ENCODE assay signal across 9 cellular contexts in the genomic region with DNA sequence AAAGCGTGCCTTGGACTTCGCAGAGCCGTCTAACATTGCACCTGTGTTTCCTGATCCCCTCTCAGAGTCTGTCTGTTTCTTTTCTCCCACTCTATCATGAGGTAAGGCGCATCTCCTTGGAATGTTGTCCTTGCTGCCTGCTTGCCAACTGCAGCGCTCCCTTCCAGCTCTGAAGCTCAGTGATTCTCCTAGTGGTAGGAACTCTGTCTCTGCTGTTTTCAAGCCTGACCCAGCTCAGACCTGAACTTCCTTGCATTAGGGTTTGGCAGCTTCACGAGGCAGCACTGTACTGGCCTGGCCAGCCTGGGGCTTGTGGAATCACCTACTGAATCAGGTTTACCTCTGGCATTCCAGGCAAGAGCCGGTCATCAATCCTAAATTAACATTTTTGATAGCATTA.
A peak's percentile ranks its signal among the peaks of the same experiment; 100 is the strongest.
DNase-seq lines count a peak whose midpoint lies in the region; ATAC-seq and TF ChIP-seq lines count a peak whose summit lies in the region.
"Had no signal": no experiment of that assay in that cellular context is flagged by ENCODE, and none has a peak within 500 bp of the region (broad histone marks: within the 10 kb centered on the region; RNA-seq: fewer than 3 reads in every experiment).

No MANE protein-coding gene starts in this region.

- H2BK12ac ChIP-seq in neuronal stem cell (ENCODE audit: low read length), result no peak overlapping the region

- no peak overlapping the region for H2BK5ac ChIP-seq in neuronal stem cell (ENCODE audit: low read length)

- no peak for TF ChIP-seq EP300 in esophagus muscularis mucosa (IDR thresholded peaks at IDR 0.05)

- H3K27me3 ChIP-seq in esophagus muscularis mucosa (no peaks in the 10 kb centered on the region), neuronal stem cell (ENCODE audit: control insufficient read depth in 3 of 3, insufficient read depth in 3 of 3, low read depth in 1 of 3, low read length in 3 of 3) (no peaks in the 10 kb centered on the region)

- TF ChIP-seq POLR2A in esophagus muscularis mucosa (IDR thresholded peaks at IDR 0.05; ENCODE audit: low read depth), result no peak

- H3K9ac ChIP-seq in neuronal stem cell (ENCODE audit: low read depth, low read length, poor library complexity), result no peak overlapping the region

- H3K4me3 ChIP-seq in esophagus muscularis mucosa, result no peak overlapping the region
- no peak overlapping the region for H3K4me3 ChIP-seq in neuronal stem cell (ENCODE audit: low read length in 2 of 2)
- H3K4me3 ChIP-seq: dorsolateral prefrontal cortex had no signal

- no peak overlapping the region for H3K23ac ChIP-seq in neuronal stem cell (ENCODE audit: low read depth, low read length, poor library complexity)

- intact Hi-C loops in esophagus muscularis mucosa (cut with DNase I), result loop anchor here (10.0 kb wide), 1 partner anchor 319 kb away; no protein-coding TSS in a partner anchor

- H3K14ac ChIP-seq in neuronal stem cell (ENCODE audit: low read length), result no peak overlapping the region

- in situ Hi-C loops in Caki2 (cut with HindIII; ENCODE audit: low pct_unique_long_range_greater_than_20kb, low sequenced_read_pairs), result no loop called here

- H2BK15ac ChIP-seq in neuronal stem cell (ENCODE audit: low read length), result no peak overlapping the region

- no peak overlapping the region for H2AFZ ChIP-seq in neuronal stem cell (ENCODE audit: low read length)

- H2BK120ac ChIP-seq in neuronal stem cell (ENCODE audit: low read depth, low read length), result no peak overlapping the region

- H4K8ac ChIP-seq in neuronal stem cell (ENCODE audit: low read depth, low read length), result no peak overlapping the region

- TF ChIP-seq CTCF in esophagus muscularis mucosa (IDR thresholded peaks at IDR 0.05), result peak; percentile 52 to 73 (median 60)

- WGBS in esophagus muscularis mucosa, result 56% methylated on average over 7 of the region's 7 CpGs
- WGBS in neuronal stem cell (ENCODE audit: extremely low coverage in 2 of 2, insufficient read length in 2 of 2, insufficient replicate concordance in 1 of 2), 2 donors, result no CpG with 5 or more reads among the region's 7 CpGs

- H3K4ac ChIP-seq in neuronal stem cell (ENCODE audit: low read length), result no peak overlapping the region

- H4K91ac ChIP-seq in neuronal stem cell (ENCODE audit: low read depth, low read length, poor library complexity), result no peak overlapping the region

- H3K27ac ChIP-seq in esophagus muscularis mucosa (replicated peaks in 1 of 4) (no peak overlapping the region), neuronal stem cell (replicated peaks; ENCODE audit: low read length) (no peak overlapping the region)
- H3K27ac ChIP-seq: dorsolateral prefrontal cortex had no signal

- H3K4me2 ChIP-seq in neuronal stem cell (ENCODE audit: insufficient read depth, low read length, poor library complexity, severe bottlenecking), result no peak overlapping the region

- no peaks in the 10 kb centered on the region for H3K36me3 ChIP-seq in esophagus muscularis mucosa
- no peaks in the 10 kb centered on the region for H3K36me3 ChIP-seq in neuronal stem cell (replicated peaks in 1 of 2; ENCODE audit: control insufficient read depth in 2 of 2, insufficient read depth in 2 of 2, low read length in 2 of 2)

- H2AK5ac ChIP-seq in neuronal stem cell (ENCODE audit: low read depth, low read length), result no peak overlapping the region

- H3K4me1 ChIP-seq in esophagus muscularis mucosa (peaks cover 14 to 21% (median 18%) of the 10 kb centered on the region in 4 donors), neuronal stem cell (ENCODE audit: control insufficient read depth in 2 of 2, insufficient read depth in 1 of 2, low read depth in 1 of 2, low read length in 2 of 2) (peaks cover 8% of the 10 kb centered on the region in 2 donors)

- H3K18ac ChIP-seq in neuronal stem cell (ENCODE audit: low read length), result no peak overlapping the region

- H3K9me3 ChIP-seq in esophagus muscularis mucosa (no peaks in the 10 kb centered on the region), neuronal stem cell (replicated peaks in 1 of 2; ENCODE audit: control insufficient read depth in 2 of 2, insufficient read depth in 1 of 2, low read depth in 1 of 2, low read length in 2 of 2) (no peaks in the 10 kb centered on the region)

- no peak for ATAC-seq in HG03108 (IDR thresholded peaks at IDR 0.05; ENCODE audit: unreplicated experiment)
- ATAC-seq in GM19324 (IDR thresholded peaks at IDR 0.05; ENCODE audit: low FRiP score, unreplicated experiment), result no peak
- ATAC-seq in HG02981 (IDR thresholded peaks at IDR 0.05; ENCODE audit: unreplicated experiment), result no peak

- no peaks in the 10 kb centered on the region for H3K79me1 ChIP-seq in neuronal stem cell (ENCODE audit: low read depth, low read length)

- peak; percentile 31 for DNase-seq in Caki2 (ENCODE audit: low read depth)
- DNase-seq in M059J (ENCODE audit: low read depth), result peak; percentile 5
- DNase-seq in esophagus muscularis mucosa (ENCODE audit: extremely low spot score), result no peak
- DNase-seq in neuronal stem cell (ENCODE audit: low spot score), result peak; percentile 17
- DNase-seq in occipital lobe (lab: John Stamatoyannopoulos, UW), result no peak
- DNase-seq: dorsolateral prefrontal cortex had no signal

Comparison
In these comparisons a context has a peak if more than half of its experiments do, and no peak if none do; other contexts are left out.
1. DNase-seq: peak in Caki2 (single experiment), M059J (single experiment) and neuronal stem cell (single experiment); none in esophagus muscularis mucosa (single experiment) and occipital lobe (single experiment).